1 cellular context compared by ENCODE assay signal in genomic region chr16:89261691-89262563, GRCh38.
TF ChIP-seq lines count a peak whose summit lies in the region.

No MANE protein-coding gene starts in this region.

TF ChIP-seq in HepG2, 621 proteins besides CTCF, POLR2A, EP300 and RAD21 (continued from another document):
- TF ChIP-seq ZNF766 (CRISPR knock-in tag; IDR thresholded peaks at IDR 0.05; ENCODE audit: borderline replicate concordance) = no peak
- peak; percentile 72 for TF ChIP-seq PAXIP1 (CRISPR knock-in tag; conservative IDR thresholded peaks at IDR 0.05)
- TF ChIP-seq SIN3B (IDR thresholded peaks at IDR 0.05; ENCODE audit: low read length) = no peak
- TF ChIP-seq ZFP91 (CRISPR knock-in tag; IDR thresholded peaks at IDR 0.05; ENCODE audit: borderline replicate concordance) = peak; percentile 73; the same call in 1 of the 2 replicates
- no peak for TF ChIP-seq ZNF670 (CRISPR knock-in tag; IDR thresholded peaks at IDR 0.05; ENCODE audit: borderline replicate concordance)
- no peak for TF ChIP-seq CAMTA2 (CRISPR knock-in tag; IDR thresholded peaks at IDR 0.05; ENCODE audit: borderline replicate concordance)
